1 cellular context compared by ENCODE assay signal in genomic region chr12:24778486-24779304, GRCh38.
TF ChIP-seq lines count a peak whose summit lies in the region.

No MANE protein-coding gene starts in this region.

TF ChIP-seq in GM23338, 12 proteins besides CTCF, POLR2A, EP300 and RAD21 (continued from another document):
- no peak for TF ChIP-seq ZNF462 (CRISPR knock-in tag; IDR thresholded peaks at IDR 0.05)
- TF ChIP-seq JUNB (IDR thresholded peaks at IDR 0.05; ENCODE audit: unreplicated experiment): no peak
- TF ChIP-seq CREB1 (CRISPR knock-in tag; IDR thresholded peaks at IDR 0.05; ENCODE audit: low read depth): no peak
- no peak for TF ChIP-seq ETS1 (IDR thresholded peaks at IDR 0.05)
- no peak for TF ChIP-seq STAT1 (IDR thresholded peaks at IDR 0.05; ENCODE audit: unreplicated experiment)
- TF ChIP-seq ZNF114 (CRISPR knock-in tag; IDR thresholded peaks at IDR 0.05): no peak
- TF ChIP-seq POLR2AphosphoS5 (IDR thresholded peaks at IDR 0.05; ENCODE audit: low read depth): no peak
- no peak for TF ChIP-seq NANOG (IDR thresholded peaks at IDR 0.05; ENCODE audit: borderline replicate concordance)
- no peak for TF ChIP-seq REST (IDR thresholded peaks at IDR 0.05; ENCODE audit: unreplicated experiment)
